Comparison of ENCODE assay signal across 10 cellular contexts in genomic region chr15:99015677-99016568, GRCh38. TPM values are rescaled to one million over a fixed set of nuclear protein-coding genes. Genes with fewer than 3 reads are reported as not detected.
DNase-seq lines count a peak whose midpoint lies in the region; ATAC-seq and TF ChIP-seq lines count a peak whose summit lies in the region.
"Had no signal": no experiment of that assay in that cellular context is flagged by ENCODE, and none has a peak within 500 bp of the region (broad histone marks: within the 10 kb centered on the region; RNA-seq: fewer than 3 reads in every experiment).

No MANE protein-coding gene starts in this region.

- intact Hi-C loops in adrenal gland (cut with DNase I) = no loop called here

- H3K27ac ChIP-seq in skeletal muscle tissue (ENCODE audit: low read depth, low read length) = peak overlapping the region; percentile 97
- no peak overlapping the region for H3K27ac ChIP-seq in adrenal gland

- H3K36me3 ChIP-seq in H7 (replicated peaks; ENCODE audit: control insufficient read depth, insufficient read depth, low read length) (no peaks in the 10 kb centered on the region), skeletal muscle tissue (ENCODE audit: control insufficient read depth in 3 of 3, insufficient read depth in 3 of 3, low read length in 3 of 3) (no peaks in the 10 kb centered on the region), adrenal gland (replicated peaks in 1 of 2) (no peaks in the 10 kb centered on the region)

- no peak overlapping the region for H3K27ac Mint-ChIP-seq in activated CD8-positive, alpha-beta T cell treated with anti-CD3 and anti-CD28 coated beads, Interleukin-2, amount 10 ng/mL, durations not matched to agents 7 days and 5 days

- TF ChIP-seq CTCF in adrenal gland (IDR thresholded peaks at IDR 0.05) = no peak

- H3K4me3 ChIP-seq in H7 (ENCODE audit: insufficient read depth, low read depth, low read length) (peak overlapping the region; percentile 82), iPS-11a (ENCODE audit: low read depth, low read length) (peak overlapping the region; percentile 62), skeletal muscle tissue (ENCODE audit: low read length in 3 of 3) (peak overlapping the region in 1 of 3 donors; percentile 60), adrenal gland (peak overlapping the region in 2 of 4 donors; percentile 31 to 64)

- H3K4me1 ChIP-seq in skeletal muscle tissue (ENCODE audit: control insufficient read depth in 3 of 3, insufficient read depth in 3 of 3, low read length in 3 of 3) (peaks cover 19 to 33% (median 29%) of the 10 kb centered on the region in 3 donors), adrenal gland (replicated peaks in 1 of 2) (peaks cover 0 to 8% of the 10 kb centered on the region in 2 donors)

- H3K36me3 Mint-ChIP-seq in activated CD8-positive, alpha-beta T cell treated with anti-CD3 and anti-CD28 coated beads, Interleukin-2, amount 10 ng/mL, durations not matched to agents 7 days and 5 days (ENCODE audit: low read depth) = no peaks in the 10 kb centered on the region

- H3K4me1 Mint-ChIP-seq in activated CD8-positive, alpha-beta T cell treated with anti-CD3 and anti-CD28 coated beads, Interleukin-2, amount 10 ng/mL, durations not matched to agents 7 days and 5 days (ENCODE audit: low read depth) = peaks cover 7% of the 10 kb centered on the region

- H3K27me3 Mint-ChIP-seq in activated CD8-positive, alpha-beta T cell treated with anti-CD3 and anti-CD28 coated beads, Interleukin-2, amount 10 ng/mL, durations not matched to agents 7 days and 5 days (ENCODE audit: low read depth) = peaks cover 33% of the 10 kb centered on the region

- H3K9ac ChIP-seq in skeletal muscle tissue (ENCODE audit: low read depth in 1 of 3, low read length in 3 of 3) = peak overlapping the region; percentile 72 to 90 (median 87)

- H3K27me3 ChIP-seq in H7 (ENCODE audit: control insufficient read depth, insufficient read depth, low read length) = peaks cover 2% of the 10 kb centered on the region; the same call in 1 of the 2 replicates
- no peaks in the 10 kb centered on the region for H3K27me3 ChIP-seq in skeletal muscle tissue (ENCODE audit: control insufficient read depth in 3 of 3, insufficient read depth in 3 of 3, low read length in 3 of 3)
- no peaks in the 10 kb centered on the region for H3K27me3 ChIP-seq in adrenal gland

- no peak for TF ChIP-seq POLR2A in adrenal gland (IDR thresholded peaks at IDR 0.05)

- H3K4me3 Mint-ChIP-seq in activated CD8-positive, alpha-beta T cell treated with anti-CD3 and anti-CD28 coated beads, Interleukin-2, amount 10 ng/mL, durations not matched to agents 7 days and 5 days = peak overlapping the region; percentile 45

- DNase-seq in H7 (peak; percentile 77), NCI-H1105 treated with DMSO at 0.1 percent for 48 hours (lab: John Stamatoyannopoulos, UW) (no peak), adrenal gland (no peak), SKM-1 (lab: John Stamatoyannopoulos, UW; ENCODE audit: unreplicated experiment) (no peak), hepatic stellate cell (ENCODE audit: low spot score) (no peak)
- DNase-seq in activated CD8-positive, alpha-beta T cell treated with anti-CD3 and anti-CD28 coated beads, Interleukin-2, amount 10 ng/mL, durations not matched to agents 7 days and 5 days = no peak

- H3K9me3 Mint-ChIP-seq in activated CD8-positive, alpha-beta T cell treated with anti-CD3 and anti-CD28 coated beads, Interleukin-2, amount 10 ng/mL, durations not matched to agents 7 days and 5 days (ENCODE audit: insufficient read depth) = no peaks in the 10 kb centered on the region

- no peak for ATAC-seq in activated CD8-positive, alpha-beta T cell treated with anti-CD3 and anti-CD28 coated beads, Interleukin-2, amount 10 ng/mL, durations not matched to agents 7 days and 5 days

- CTCF ChIA-PET in activated CD8-positive, alpha-beta T cell treated with anti-CD3 and anti-CD28 coated beads, Interleukin-2, amount 10 ng/mL, durations not matched to agents 7 days and 5 days (lab: Charles Lee) = no interaction called here

- no peaks in the 10 kb centered on the region for H3K9me3 ChIP-seq in skeletal muscle tissue (ENCODE audit: control insufficient read depth in 3 of 3, low read length in 3 of 3)
- no peaks in the 10 kb centered on the region for H3K9me3 ChIP-seq in adrenal gland (replicated peaks in 1 of 3)

- 61 to 83% (median 72%) methylated on average over 28 to 43 of the region's 43 CpGs for WGBS in adrenal gland, 4 donors

- POLR2A ChIA-PET in activated CD8-positive, alpha-beta T cell treated with anti-CD3 and anti-CD28 coated beads, Interleukin-2, amount 10 ng/mL, durations not matched to agents 7 days and 5 days (lab: Charles Lee) = interaction anchor here (0.5 kb wide), 1 partner anchor 497 kb away, joined by 4 read pairs; no protein-coding TSS in a partner anchor

RNA-seq across cellular contexts. Expression of gene PGPEP1L, which starts 8.3 kb away (rescaled TPM):
- total RNA-seq in H7 (2014; rRNA removed; shearing (Covaris generic)) = not detected in 2 replicates
- not detected for total RNA-seq in activated CD8-positive, alpha-beta T cell treated with anti-CD3 and anti-CD28 coated beads, Interleukin-2, amount 10 ng/mL, durations not matched to agents 7 days and 5 days
- total RNA-seq in skeletal muscle tissue (1.0 TPM), adrenal gland (not detected)
- polyA plus RNA-seq in adrenal gland = under 1 TPM in 1 of 3 donors, not detected in 2; 0.10 TPM
- total RNA-seq: activated CD8-positive, alpha-beta memory T cell treated with anti-CD3 and anti-CD28 coated beads for 36 hours; renal cortical epithelial cell had no signal
